In the genomic region with DNA sequence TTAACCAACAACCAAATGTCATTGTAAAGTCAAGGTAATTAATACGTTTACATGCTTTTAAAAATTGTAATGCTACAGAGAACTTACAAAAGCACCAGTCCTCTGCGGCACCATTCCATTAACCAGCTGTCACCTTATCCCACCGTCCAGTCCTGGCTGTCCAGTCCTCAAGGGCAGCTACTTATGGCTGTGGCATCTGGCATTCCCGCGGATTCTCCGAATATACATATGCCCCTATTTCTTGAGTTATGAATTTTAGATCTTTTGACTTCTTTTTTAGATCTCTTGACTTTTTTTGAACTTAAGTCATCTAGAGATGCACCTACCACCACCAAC, we compare ENCODE assay signal across 8 cellular contexts. TPM values are rescaled to one million over a fixed set of nuclear protein-coding genes. Genes with fewer than 3 reads are reported as not detected.
DNase-seq lines count a peak whose midpoint lies in the region; ATAC-seq, FAIRE-seq and TF ChIP-seq lines count a peak whose summit lies in the region.

No MANE protein-coding gene starts in this region.

- DNase-seq in DMS 273 treated with DMSO at 0.1 percent for 48 hours (lab: John Stamatoyannopoulos, UW) (peak; percentile 42), DMS 273 (lab: John Stamatoyannopoulos, UW; ENCODE audit: unreplicated experiment) (no peak), testis (no peak), GM12892 (ENCODE audit: insufficient read length) (no peak), AML-193 (lab: John Stamatoyannopoulos, UW) (no peak)

- intact Hi-C loops in testis (cut with DNase I; ENCODE audit: low total_unique reads): no loop called here

- no peaks in the 10 kb centered on the region for H3K36me3 ChIP-seq in testis (ENCODE audit: low read depth, missing control alignments)

- no peak overlapping the region for H3K27ac Mint-ChIP-seq in activated naive CD8-positive, alpha-beta T cell

- ATAC-seq in HG03159 (IDR thresholded peaks at IDR 0.05; ENCODE audit: unreplicated experiment): no peak

- H3K9me3 Mint-ChIP-seq in activated naive CD8-positive, alpha-beta T cell (ENCODE audit: low read depth): no peaks in the 10 kb centered on the region

- H3K4me1 ChIP-seq in testis: peaks cover 15% of the 10 kb centered on the region

- no peak for TF ChIP-seq CTCF in testis (IDR thresholded peaks at IDR 0.05)

- WGBS in testis, 2 donors: 6 to 10% methylated on average over 6 of the region's 6 CpGs

- H3K36me3 Mint-ChIP-seq in activated naive CD8-positive, alpha-beta T cell: no peaks in the 10 kb centered on the region

- H3K4me3 ChIP-seq in testis: peak overlapping the region; percentile 80 to 86

- H3K9me3 ChIP-seq in testis: no peaks in the 10 kb centered on the region

- H3K4me1 Mint-ChIP-seq in activated naive CD8-positive, alpha-beta T cell (ENCODE audit: low read depth): peaks cover 25% of the 10 kb centered on the region

- peaks cover 1% of the 10 kb centered on the region for H3K27me3 Mint-ChIP-seq in activated naive CD8-positive, alpha-beta T cell

- H3K4me3 Mint-ChIP-seq in activated naive CD8-positive, alpha-beta T cell: peak overlapping the region; percentile 85

- no peaks in the 10 kb centered on the region for H3K27me3 ChIP-seq in testis

- TF ChIP-seq POLR2A in testis (IDR thresholded peaks at IDR 0.05): no peak
- no peak for TF ChIP-seq POLR2A in GM12892 (IDR thresholded peaks at IDR 0.05; ENCODE audit: low read depth, low read length)

- no peak overlapping the region for H3K27ac ChIP-seq in testis

- FAIRE-seq in islet of Langerhans (lab: Jason Lieb, UNC) (peak; percentile 95), GM12892 (lab: Jason Lieb, UNC) (no peak)

RNA-seq across cellular contexts. Expression of gene POMGNT2, which starts 0.4 kb away (rescaled TPM):
- total RNA-seq in testis: 10 to 100 TPM; 33.2 to 45.7 TPM
- 38.6 TPM for polyA plus RNA-seq in testis (ENCODE audit: insufficient read depth, low read depth, low replicate concordance)
- polyA plus RNA-seq in GM12892 (2012; ENCODE audit: missing spikeins): not detected
